13 cellular contexts compared by ENCODE assay signal in the genomic region with DNA sequence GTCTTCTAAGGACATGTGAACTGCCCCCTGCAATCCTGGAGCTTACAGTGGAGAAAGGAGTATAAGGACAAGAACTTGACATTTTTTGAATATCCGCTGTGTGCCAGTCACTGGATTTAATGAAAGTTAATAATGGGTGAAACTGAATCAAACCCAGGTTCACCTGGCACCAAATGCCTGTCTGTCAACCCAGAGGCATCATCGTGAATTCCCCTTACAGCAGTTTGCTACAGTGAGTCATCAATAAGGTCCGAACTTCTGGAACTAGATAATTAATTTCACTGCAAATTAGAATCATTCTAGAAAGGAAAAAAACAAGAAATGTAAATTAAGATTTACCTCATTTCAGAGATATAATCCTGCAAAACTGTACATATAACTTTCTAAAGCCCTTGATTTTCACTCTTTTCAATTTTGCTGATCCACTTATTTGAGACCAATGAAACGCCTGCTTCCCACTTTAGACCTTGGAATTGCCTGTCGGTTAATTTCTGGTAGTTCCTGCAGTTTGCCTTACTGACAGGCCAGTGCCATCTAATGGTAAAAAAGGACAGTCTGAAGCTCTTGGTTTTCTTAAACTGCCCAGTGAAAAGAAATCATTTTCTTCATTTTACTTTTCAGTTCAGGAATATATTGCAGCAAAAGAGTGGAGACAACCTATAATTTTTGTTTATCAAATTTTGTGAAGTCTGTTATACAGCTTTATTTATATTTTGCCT. TPM values are rescaled to one million over a fixed set of nuclear protein-coding genes. Genes with fewer than 3 reads are reported as not detected.
DNase-seq lines count a peak whose midpoint lies in the region; ATAC-seq and TF ChIP-seq lines count a peak whose summit lies in the region.
"Had no signal": no experiment of that assay in that cellular context is flagged by ENCODE, and none has a peak within 500 bp of the region (broad histone marks: within the 10 kb centered on the region; RNA-seq: fewer than 3 reads in every experiment).

No MANE protein-coding gene starts in this region.

- intact Hi-C loops in left ventricle myocardium inferior (cut with micrococcal nuclease): no loop called here

- H3K27me3 ChIP-seq in left ventricle myocardium inferior (ENCODE audit: low read depth): no peaks in the 10 kb centered on the region

- H3K4me1 ChIP-seq in left ventricle myocardium inferior: peaks cover 8% of the 10 kb centered on the region
- H3K4me1 ChIP-seq: HAP-1 had no signal

- no peak for ATAC-seq in HG03196 (IDR thresholded peaks at IDR 0.05; ENCODE audit: unreplicated experiment)

- TF ChIP-seq CTCF in LNCAP (IDR thresholded peaks at IDR 0.05) (0 out of 2 replicates have a peak, but pooled peaks have one; percentile 15), astrocyte of the cerebellum (IDR thresholded peaks at IDR 0.05; ENCODE audit: low read depth, low read length, missing control alignments) (peak; percentile 54), left ventricle myocardium inferior (IDR thresholded peaks at IDR 0.05; ENCODE audit: borderline replicate concordance) (peak; percentile 63)

- H3K9me3 ChIP-seq in left ventricle myocardium inferior (replicated peaks): no peaks in the 10 kb centered on the region

- no peak overlapping the region for H3K4me3 ChIP-seq in astrocyte of the cerebellum (ENCODE audit: low read depth, low read length)
- no peak overlapping the region for H3K4me3 ChIP-seq in left ventricle myocardium inferior
- H3K4me3 ChIP-seq: HAP-1 had no signal

- H3K36me3 ChIP-seq in left ventricle myocardium inferior: no peaks in the 10 kb centered on the region

- in situ Hi-C loops in astrocyte of the cerebellum (cut with HindIII; ENCODE audit: low sequenced_read_pairs): no loop called here

- no peak overlapping the region for H3K27ac ChIP-seq in left ventricle myocardium inferior (replicated peaks)

- DNase-seq in astrocyte of the cerebellum (ENCODE audit: low read depth): no peak
- DNase-seq in left ventricle myocardium inferior: no peak
- peak; percentile 68 for DNase-seq in renal cortical epithelial cell (ENCODE audit: low read depth)
- no peak for DNase-seq in activated effector memory CD4-positive, alpha-beta T cell treated with anti-CD3 and anti-CD28 coated beads, Interleukin-2, amount 50 U/mL, for 16 hours
- DNase-seq in NOMO-1 treated with DMSO at 0.1 percent for 48 hours (lab: John Stamatoyannopoulos, UW; ENCODE audit: unreplicated experiment): no peak
- DNase-seq in NCI-H2196 (lab: John Stamatoyannopoulos, UW; ENCODE audit: unreplicated experiment): no peak
- DNase-seq: anterior cingulate cortex, naive B cell, SHP77 treated with DMSO at 0.1 percent for 48 hours had no signal

RNA-seq across cellular contexts. Expression of a gene that starts 8.2 kb away (rescaled TPM):
- 42.6 TPM for total RNA-seq in left ventricle myocardium inferior
- total RNA-seq in renal cortical epithelial cell: 111 and 134 TPM in 2 replicates

RNA-seq across cellular contexts. Expression of a gene that starts 58.6 kb away (rescaled TPM):
- total RNA-seq in left ventricle myocardium inferior: not detected
- total RNA-seq in renal cortical epithelial cell: 0.05 and 0.35 TPM in 2 replicates
- total RNA-seq: glomerular endothelial cell had no signal
